Comparison of ENCODE assay signal across 1 cellular context in genomic region chr9:126474201-126474765, GRCh38.
TF ChIP-seq lines count a peak whose summit lies in the region.

No MANE protein-coding gene starts in this region.

TF ChIP-seq in H1, 55 proteins besides CTCF, POLR2A, EP300 and RAD21 (continued from another document):
- TF ChIP-seq TAF7 (optimal IDR thresholded peaks at IDR 0.05; ENCODE audit: borderline replicate concordance, low read depth, low read length) (no peak), SIRT6 (IDR thresholded peaks at IDR 0.05; ENCODE audit: low read length) (no peak), SUZ12 (IDR thresholded peaks at IDR 0.05; ENCODE audit: low read length) (no peak), KDM1A (IDR thresholded peaks at IDR 0.05; ENCODE audit: borderline replicate concordance, low read length) (no peak), CEBPB (IDR thresholded peaks at IDR 0.05; ENCODE audit: low read depth, low read length) (no peak), RNF2 (IDR thresholded peaks at IDR 0.05; ENCODE audit: borderline replicate concordance, low read depth, low read length, missing control alignments, poor library complexity, severe bottlenecking) (no peak), RXRA (IDR thresholded peaks at IDR 0.05; ENCODE audit: insufficient read depth, low read depth, low read length) (no peak), PHF8 (conservative IDR thresholded peaks at IDR 0.05; ENCODE audit: low read depth, low read length) (no peak), CHD1 (IDR thresholded peaks at IDR 0.05; ENCODE audit: low read depth, low read length) (no peak), BCL11A (IDR thresholded peaks at IDR 0.05; ENCODE audit: low read depth in 2 of 2, low read length in 2 of 2) (no peak), HDAC6 (IDR thresholded peaks at IDR 0.05; ENCODE audit: low read depth, low read length) (no peak), HDAC2 (IDR thresholded peaks at IDR 0.05; ENCODE audit: borderline replicate concordance in 1 of 2, low read depth in 2 of 2, low read length in 2 of 2) (no peak), SIX5 (IDR thresholded peaks at IDR 0.05; ENCODE audit: low read depth, low read length) (no peak), NRF1 (IDR thresholded peaks at IDR 0.05; ENCODE audit: low read depth, low read length) (no peak)
